17 cellular contexts compared by ENCODE assay signal in genomic region chr11:27055065-27055682, GRCh38. TPM values are rescaled to one million over a fixed set of nuclear protein-coding genes. Genes with fewer than 3 reads are reported as not detected.
A peak's percentile ranks its signal among the peaks of the same experiment; 100 is the strongest.
DNase-seq lines count a peak whose midpoint lies in the region; ATAC-seq and TF ChIP-seq lines count a peak whose summit lies in the region.
"Had no signal": no experiment of that assay in that cellular context is flagged by ENCODE, and none has a peak within 500 bp of the region (broad histone marks: within the 10 kb centered on the region; RNA-seq: fewer than 3 reads in every experiment).

No MANE protein-coding gene starts in this region.

- peaks cover 5% of the 10 kb centered on the region for H3K9me3 Mint-ChIP-seq in type B pancreatic cell

- DNase-seq in DMS53 (lab: John Stamatoyannopoulos, UW) (peak; percentile 41), DMS53 treated with DMSO at 0.1 percent for 48 hours (lab: John Stamatoyannopoulos, UW; ENCODE audit: unreplicated experiment) (no peak), astrocyte of the spinal cord (ENCODE audit: low read depth, low spot score) (peak; percentile 76), kidney tubule cell (ENCODE audit: low spot score) (peak; percentile 90), type B pancreatic cell (ENCODE audit: extremely low spot score, unreplicated experiment) (no peak), NCI-H2107 (lab: John Stamatoyannopoulos, UW) (no peak)
- DNase-seq: activated CD4-positive, alpha-beta memory T cell treated with anti-CD3 and anti-CD28 coated beads, Interleukin-2, amount 10 ng/mL, durations not matched to agents 7 days and 5 days; activated naive CD4-positive, alpha-beta T cell; DMS 273 treated with DMSO at 0.1 percent for 48 hours; heart left ventricle; NCI-H2171 treated with DMSO at 0.1 percent for 48 hours; right cardiac atrium; substantia nigra; T1000 had no signal

- in situ Hi-C loops in astrocyte of the spinal cord (cut with HindIII; ENCODE audit: low sequenced_read_pairs), result no loop called here

- ATAC-seq in GM19395 (IDR thresholded peaks at IDR 0.05; ENCODE audit: unreplicated experiment) (no peak), GM18502 (IDR thresholded peaks at IDR 0.05; ENCODE audit: poor library complexity, unreplicated experiment) (no peak)
- ATAC-seq: heart left ventricle, right cardiac atrium had no signal

- peaks cover 4% of the 10 kb centered on the region for H3K4me1 Mint-ChIP-seq in type B pancreatic cell (ENCODE audit: unreplicated experiment)
- H3K4me1 Mint-ChIP-seq: activated CD4-positive, alpha-beta memory T cell treated with anti-CD3 and anti-CD28 coated beads, Interleukin-2, amount 10 ng/mL, durations not matched to agents 7 days and 5 days had no signal

- TF ChIP-seq CTCF in astrocyte of the spinal cord (IDR thresholded peaks at IDR 0.05; ENCODE audit: low read depth, low read length) (no peak), type B pancreatic cell (conservative IDR thresholded peaks at IDR 0.05) (no peak)

- H3K27ac Mint-ChIP-seq in type B pancreatic cell, result peak overlapping the region; percentile 48
- H3K27ac Mint-ChIP-seq: activated CD4-positive, alpha-beta memory T cell treated with anti-CD3 and anti-CD28 coated beads, Interleukin-2, amount 10 ng/mL, durations not matched to agents 7 days and 5 days had no signal

- H3K4me3 ChIP-seq in astrocyte of the spinal cord (ENCODE audit: low read depth, low read length), result no peak overlapping the region
- H3K4me3 ChIP-seq: heart left ventricle had no signal

- no peaks in the 10 kb centered on the region for H3K27me3 Mint-ChIP-seq in type B pancreatic cell
- H3K27me3 Mint-ChIP-seq: activated CD4-positive, alpha-beta memory T cell treated with anti-CD3 and anti-CD28 coated beads, Interleukin-2, amount 10 ng/mL, durations not matched to agents 7 days and 5 days had no signal

- no peak overlapping the region for H3K4me3 Mint-ChIP-seq in type B pancreatic cell
- H3K4me3 Mint-ChIP-seq: activated CD4-positive, alpha-beta memory T cell treated with anti-CD3 and anti-CD28 coated beads, Interleukin-2, amount 10 ng/mL, durations not matched to agents 7 days and 5 days had no signal

- no peaks in the 10 kb centered on the region for H3K36me3 Mint-ChIP-seq in type B pancreatic cell

RNA-seq across cellular contexts. Expression of gene BBOX1, which starts 14.6 kb away (rescaled TPM):
- 0.27 and 0.69 TPM in 2 replicates for total RNA-seq in type B pancreatic cell (ENCODE audit: low replicate concordance)
- total RNA-seq: activated CD4-positive, alpha-beta memory T cell treated with anti-CD3 and anti-CD28 coated beads, Interleukin-2, amount 10 ng/mL, durations not matched to agents 7 days and 5 days; dermis microvascular lymphatic vessel endothelial cell; right cardiac atrium had no signal

Comparison
In these comparisons a context has a peak if more than half of its experiments do, and no peak if none do; other contexts are left out.
1. DNase-seq: peak in DMS53 (single experiment), astrocyte of the spinal cord (single experiment) and kidney tubule cell (single experiment); none in DMS53 treated with DMSO at 0.1 percent for 48 hours (single experiment), type B pancreatic cell (single experiment) and NCI-H2107 (single experiment).